Comparison of ENCODE assay signal across 9 cellular contexts in genomic region chr3:48426944-48427629, GRCh38. TPM values are rescaled to one million over a fixed set of nuclear protein-coding genes. Genes with fewer than 3 reads are reported as not detected.
DNase-seq lines count a peak whose midpoint lies in the region; ATAC-seq, FAIRE-seq and TF ChIP-seq lines count a peak whose summit lies in the region.
"Had no signal": no experiment of that assay in that cellular context is flagged by ENCODE, and none has a peak within 500 bp of the region (broad histone marks: within the 10 kb centered on the region; RNA-seq: fewer than 3 reads in every experiment).

No MANE protein-coding gene starts in this region.

- H3K4me1 ChIP-seq in body of pancreas (peaks cover 79% of the 10 kb centered on the region), keratinocyte (ENCODE audit: control insufficient read depth, extremely low read depth, insufficient read depth, low read length) (peaks cover 64% of the 10 kb centered on the region)

- WGBS in body of pancreas, 2 donors = 54 to 61% methylated on average over 7 to 8 of the region's 8 CpGs

- FAIRE-seq in keratinocyte (lab: Jason Lieb, UNC) = peak; percentile 32

- peak overlapping the region; percentile 79 for H3K9ac ChIP-seq in keratinocyte (ENCODE audit: control insufficient read depth, extremely low read depth, insufficient read depth, low read length)

- peak overlapping the region; percentile 99 for H3K4me2 ChIP-seq in keratinocyte (ENCODE audit: control insufficient read depth, extremely low read depth, insufficient read depth, low read depth, low read length)

- peaks cover 71% of the 10 kb centered on the region for H3K79me2 ChIP-seq in keratinocyte (ENCODE audit: control insufficient read depth, insufficient read depth, low read length)

- H3K36me3 ChIP-seq in body of pancreas (replicated peaks in 1 of 2; ENCODE audit: insufficient read depth in 1 of 2, low read depth in 2 of 2) (peaks cover 0 to 4% of the 10 kb centered on the region in 2 donors), keratinocyte (ENCODE audit: control insufficient read depth in 2 of 2, extremely low read depth in 1 of 2, insufficient read depth in 2 of 2, low read length in 2 of 2) (peaks cover 19 to 26% of the 10 kb centered on the region in 2 experiments)

- no peaks in the 10 kb centered on the region for H3K27me3 ChIP-seq in body of pancreas
- H3K27me3 ChIP-seq in keratinocyte (ENCODE audit: control insufficient read depth, extremely low read depth, insufficient read depth, low read length) = no peaks in the 10 kb centered on the region

- dilution Hi-C loops in keratinocyte (cut with MboI; ENCODE audit: extremely low pct_ligation_motif_present, low sequenced_read_pairs) = loop anchor here (25.0 kb wide), 1 partner anchor 165 kb away; no protein-coding TSS in a partner anchor

- intact Hi-C loops in body of pancreas (cut with DNase I) = no loop called here

- no peaks in the 10 kb centered on the region for H3K9me1 ChIP-seq in keratinocyte (ENCODE audit: control insufficient read depth, extremely low read depth, insufficient read depth, low read length)

- no peak overlapping the region for H2AFZ ChIP-seq in keratinocyte (ENCODE audit: control insufficient read depth, low read length)

- H3K4me3 ChIP-seq in body of pancreas (no peak overlapping the region), keratinocyte (ENCODE audit: control insufficient read depth in 2 of 3, extremely low read depth in 1 of 3, insufficient read depth in 2 of 3, low read depth in 1 of 3, low read length in 3 of 3) (peak overlapping the region; percentile 63 to 67 (median 66)), retinal pigment epithelial cell (ENCODE audit: low read length) (peak overlapping the region; percentile 69)

- H3K9me3 ChIP-seq in body of pancreas = no peaks in the 10 kb centered on the region
- no peaks in the 10 kb centered on the region for H3K9me3 ChIP-seq in keratinocyte (ENCODE audit: control insufficient read depth, low read depth, low read length)

- TF ChIP-seq POLR2A in body of pancreas (IDR thresholded peaks at IDR 0.05) = no peak

- DNase-seq in DMS79 (lab: John Stamatoyannopoulos, UW) (peak; percentile 18), body of pancreas (no peak), keratinocyte (ENCODE audit: low read depth, low spot score) (no peak), retinal pigment epithelial cell (ENCODE audit: low read depth) (no peak), HuH-7 (ENCODE audit: low spot score) (no peak), NCI-H82 treated with DMSO at 0.1 percent for 48 hours (lab: John Stamatoyannopoulos, UW; ENCODE audit: unreplicated experiment) (no peak)
- DNase-seq in stimulated activated CD4-positive, alpha-beta T cell treated with anti-CD3 and anti-CD28 coated beads, Interleukin-12 subunit alpha, Interleukin-12 subunit beta, amount 100 ng/mL, for 4 hours = no peak
- DNase-seq: KG1 had no signal

- ATAC-seq in body of pancreas = no peak
- no peak for ATAC-seq in HG03139 (IDR thresholded peaks at IDR 0.05; ENCODE audit: unreplicated experiment)

- TF ChIP-seq CTCF in body of pancreas (IDR thresholded peaks at IDR 0.05) (no peak), keratinocyte (optimal IDR thresholded peaks at IDR 0.05 in 1 of 3, IDR thresholded peaks at IDR 0.05 in 1 of 3, conservative IDR thresholded peaks at IDR 0.05 in 1 of 3; ENCODE audit: extremely low read depth in 1 of 3, insufficient read depth in 2 of 3, low read length in 3 of 3) (no peak), retinal pigment epithelial cell (conservative IDR thresholded peaks at IDR 0.05; ENCODE audit: low read depth, low read length) (no peak)

- H4K20me1 ChIP-seq in keratinocyte (ENCODE audit: control insufficient read depth, extremely low read depth, insufficient read depth, low read length) = peaks cover 21% of the 10 kb centered on the region

- peak overlapping the region; percentile 1 to 96 (median 94) for H3K27ac ChIP-seq in body of pancreas
- H3K27ac ChIP-seq in keratinocyte (ENCODE audit: control insufficient read depth, insufficient read depth, low read length) = peak overlapping the region; percentile 69

RNA-seq across cellular contexts. Expression of gene PLXNB1, which starts 2.8 kb away (rescaled TPM):
- total RNA-seq in body of pancreas = 100 to 1,000 TPM; 118 to 311 TPM
- polyA plus RNA-seq in keratinocyte = 67.5 to 124 TPM (median 83.0 TPM) in 3 replicates
- polyA plus RNA-seq in keratinocyte (2011; ENCODE audit: low read depth) = 78.3 TPM
- polyA plus RNA-seq in keratinocyte (2011; cell fraction: cytosol; rRNA removed) = 15.3 and 27.8 TPM in 2 replicates
- polyA plus RNA-seq in keratinocyte (2011; cell fraction: nucleus; rRNA removed) = 412 and 505 TPM in 2 replicates
- polyA plus RNA-seq in keratinocyte (2012; ENCODE audit: low replicate concordance) = 67.7 and 78.5 TPM in 2 replicates
- 149 to 232 TPM (median 170 TPM) in 3 replicates for polyA minus RNA-seq in keratinocyte
- polyA minus RNA-seq in keratinocyte (2011; cell fraction: cytosol; rRNA and poly(A)+ RNA removed) = 90.0 TPM
- polyA minus RNA-seq in keratinocyte (2011; cell fraction: nucleus; rRNA and poly(A)+ RNA removed) = 318 and 338 TPM in 2 replicates

RNA-seq across cellular contexts. Expression of gene CCDC51, which starts 12.8 kb away (rescaled TPM):
- 1 to 10 TPM in 1 of 2 donors, under 1 TPM in 1; 0.33 to 2.6 TPM for total RNA-seq in body of pancreas
- polyA plus RNA-seq in keratinocyte = 27.9 to 28.8 TPM (median 28.4 TPM) in 3 replicates
- 13.6 TPM for polyA plus RNA-seq in keratinocyte (2011; ENCODE audit: low read depth)
- 18.9 and 21.4 TPM in 2 replicates for polyA plus RNA-seq in keratinocyte (2011; cell fraction: cytosol; rRNA removed)
- polyA plus RNA-seq in keratinocyte (2011; cell fraction: nucleus; rRNA removed) = 20.3 and 22.1 TPM in 2 replicates
- polyA plus RNA-seq in keratinocyte (2012; ENCODE audit: low replicate concordance) = 14.3 and 21.5 TPM in 2 replicates
- polyA minus RNA-seq in keratinocyte = 14.3 to 24.7 TPM (median 19.8 TPM) in 3 replicates
- polyA minus RNA-seq in keratinocyte (2011; cell fraction: cytosol; rRNA and poly(A)+ RNA removed) = 15.3 TPM
- polyA minus RNA-seq in keratinocyte (2011; cell fraction: nucleus; rRNA and poly(A)+ RNA removed) = 5.0 and 8.2 TPM in 2 replicates

RNA-seq across cellular contexts. Expression of gene TMA7, which starts 13.0 kb away (rescaled TPM):
- 100 to 1,000 TPM; 113 to 156 TPM for total RNA-seq in body of pancreas
- polyA plus RNA-seq in keratinocyte = 190 to 418 TPM (median 306 TPM) in 3 replicates
- polyA plus RNA-seq in keratinocyte (2011; ENCODE audit: low read depth) = 59.2 TPM
- polyA plus RNA-seq in keratinocyte (2011; cell fraction: cytosol; rRNA removed) = 291 and 312 TPM in 2 replicates
- polyA plus RNA-seq in keratinocyte (2011; cell fraction: nucleus; rRNA removed) = 60.6 and 110 TPM in 2 replicates
- polyA plus RNA-seq in keratinocyte (2012; ENCODE audit: low replicate concordance) = 311 and 566 TPM in 2 replicates
- polyA minus RNA-seq in keratinocyte = 2.3 to 21.0 TPM (median 11.6 TPM) in 3 replicates
- polyA minus RNA-seq in keratinocyte (2011; cell fraction: cytosol; rRNA and poly(A)+ RNA removed) = 84.6 TPM
- 6.3 and 9.9 TPM in 2 replicates for polyA minus RNA-seq in keratinocyte (2011; cell fraction: nucleus; rRNA and poly(A)+ RNA removed)

RNA-seq across cellular contexts. Expression of gene ATRIP, which starts 19.4 kb away (rescaled TPM):
- 1 to 10 TPM; 2.6 to 4.3 TPM for total RNA-seq in body of pancreas
- polyA plus RNA-seq in keratinocyte = 8.6 to 9.7 TPM (median 9.1 TPM) in 3 replicates
- 2.1 TPM for polyA plus RNA-seq in keratinocyte (2011; ENCODE audit: low read depth)
- polyA plus RNA-seq in keratinocyte (2011; cell fraction: cytosol; rRNA removed) = 7.6 and 9.1 TPM in 2 replicates
- 13.1 and 13.9 TPM in 2 replicates for polyA plus RNA-seq in keratinocyte (2011; cell fraction: nucleus; rRNA removed)
- 5.1 and 8.2 TPM in 2 replicates for polyA plus RNA-seq in keratinocyte (2012; ENCODE audit: low replicate concordance)
- 10.4 to 15.1 TPM (median 15.0 TPM) in 3 replicates for polyA minus RNA-seq in keratinocyte
- polyA minus RNA-seq in keratinocyte (2011; cell fraction: cytosol; rRNA and poly(A)+ RNA removed) = 7.1 TPM
- polyA minus RNA-seq in keratinocyte (2011; cell fraction: nucleus; rRNA and poly(A)+ RNA removed) = 6.3 and 11.2 TPM in 2 replicates

RNA-seq across cellular contexts. Expression of gene FBXW12, which starts 55.1 kb away (rescaled TPM):
- total RNA-seq in body of pancreas = 10 to 100 TPM in 1 of 2 donors, 1 to 10 TPM in 1; 3.4 to 23.7 TPM
- not detected in 3 replicates for polyA plus RNA-seq in keratinocyte
- not detected for polyA plus RNA-seq in keratinocyte (2011; ENCODE audit: low read depth)
- not detected in 2 replicates for polyA plus RNA-seq in keratinocyte (2011; cell fraction: cytosol; rRNA removed)
- polyA plus RNA-seq in keratinocyte (2011; cell fraction: nucleus; rRNA removed) = not detected in 2 replicates
- polyA plus RNA-seq in keratinocyte (2012; ENCODE audit: low replicate concordance) = 0.05 and 0.24 TPM in 2 replicates
- polyA minus RNA-seq in keratinocyte = not detected in 3 replicates
- not detected for polyA minus RNA-seq in keratinocyte (2011; cell fraction: cytosol; rRNA and poly(A)+ RNA removed)
- not detected in 2 replicates for polyA minus RNA-seq in keratinocyte (2011; cell fraction: nucleus; rRNA and poly(A)+ RNA removed)

Comparison
In these comparisons a context has a peak if more than half of its experiments do, and no peak if none do; other contexts are left out.
1. H3K4me3 ChIP-seq: peak in keratinocyte (3 of 3) and retinal pigment epithelial cell (single experiment); none in body of pancreas (0 of 2).